ENCODE assay signal across 1 cellular context in the genomic region with DNA sequence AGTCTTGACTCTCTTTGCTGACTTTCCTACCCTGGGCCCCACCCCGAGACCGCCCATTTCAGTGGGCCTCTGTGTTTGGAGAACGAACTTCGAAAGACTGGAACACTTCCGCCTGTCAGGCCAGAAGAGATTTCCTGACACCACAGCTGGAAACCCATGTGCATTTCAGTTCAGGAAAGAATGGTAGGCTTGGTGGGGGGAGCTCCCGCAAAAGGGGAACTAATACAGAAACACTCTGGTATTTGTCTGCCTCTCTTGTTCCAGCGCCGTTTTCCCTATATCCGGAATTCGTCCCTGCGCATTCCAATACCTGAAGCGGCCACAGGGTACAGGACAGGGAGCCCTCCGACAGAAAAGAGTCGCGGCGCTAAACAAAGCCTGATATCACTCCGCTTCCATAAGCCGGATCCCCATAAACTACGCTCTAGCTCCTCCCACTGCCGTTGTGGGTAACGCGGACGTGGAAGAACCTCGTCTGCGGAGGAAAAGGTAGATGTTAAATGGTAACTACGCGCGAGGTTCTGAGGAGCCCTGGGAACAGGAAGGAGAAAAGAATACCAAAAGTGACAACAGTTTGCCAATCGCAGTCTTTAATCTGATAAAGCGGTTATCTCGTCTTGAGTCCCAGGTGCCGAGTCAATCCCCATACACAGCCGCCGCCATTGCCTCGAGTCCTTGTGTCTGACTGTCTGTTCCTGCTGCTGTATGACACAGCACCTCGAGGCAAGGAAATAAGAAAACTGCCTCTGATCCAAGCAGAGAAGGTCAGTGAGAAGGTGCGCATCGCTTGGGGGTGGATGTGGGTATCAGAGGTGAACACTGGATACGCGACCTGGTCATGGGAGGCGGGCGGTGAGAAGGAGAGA.
TF ChIP-seq lines count a peak whose summit lies in the region.

ARMCX5 (plus strand) TSS at position 432 of the 866 bp plus-strand sequence. CDS start 2,627 bp downstream, outside the sequence.

TF ChIP-seq in K562, 482 proteins besides CTCF, POLR2A, EP300 and RAD21 (continued from another document and continues in another):
- TF ChIP-seq TAF1 (IDR thresholded peaks at IDR 0.05; ENCODE audit: control insufficient read depth, extremely low read depth, insufficient read depth, low read length, severe bottlenecking): peak; percentile 53
- no peak for TF ChIP-seq WHSC1 (IDR thresholded peaks at IDR 0.05; ENCODE audit: low read length)
- TF ChIP-seq ZNF668 (CRISPR knock-in tag; IDR thresholded peaks at IDR 0.05): no peak
- TF ChIP-seq RFX1 (IDR thresholded peaks at IDR 0.05): no peak
- peak in 1 of 2 experiments; percentile 62; a peak in 2 of 4 replicates for TF ChIP-seq HDAC1 (IDR thresholded peaks at IDR 0.05)
- peak; percentile 71 for TF ChIP-seq ZFX (CRISPR knock-in tag; IDR thresholded peaks at IDR 0.05)
- TF ChIP-seq, protein P1, sequence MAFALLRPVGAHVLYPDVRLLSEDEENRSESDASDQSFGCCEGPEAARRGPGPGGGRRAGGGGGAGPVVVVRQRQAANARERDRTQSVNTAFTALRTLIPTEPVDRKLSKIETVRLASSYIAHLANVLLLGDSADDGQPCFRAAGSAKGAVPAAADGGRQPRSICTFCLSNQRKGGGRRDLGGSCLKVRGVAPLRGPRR (CRISPR knock-in tag; IDR thresholded peaks at IDR 0.05): no peak
- TF ChIP-seq GTF2E2 (tag; IDR thresholded peaks at IDR 0.05): 0 out of 2 replicates have a peak, but pooled peaks have one; percentile 32
- TF ChIP-seq BRD4 (IDR thresholded peaks at IDR 0.05): 0 out of 2 replicates have a peak, but pooled peaks have one; percentile 64
- peak; percentile 19 to 79 (median 42) for TF ChIP-seq YY1 (IDR thresholded peaks at IDR 0.05; ENCODE audit: borderline replicate concordance in 1 of 3, control insufficient read depth in 1 of 3, extremely low read depth in 1 of 3, insufficient read depth in 3 of 3, insufficient read length in 1 of 3, insufficient replicate concordance in 2 of 3, low read depth in 1 of 3, low read length in 2 of 3)
- peak; percentile 10; the same call in 1 of the 2 replicates for TF ChIP-seq JUND (IDR thresholded peaks at IDR 0.05; ENCODE audit: borderline replicate concordance, low read depth, low read length)
- TF ChIP-seq JUND (tag; IDR thresholded peaks at IDR 0.05; ENCODE audit: borderline replicate concordance, low read depth, low read length): no peak
- TF ChIP-seq SAFB (IDR thresholded peaks at IDR 0.05; ENCODE audit: borderline replicate concordance, low read depth, low read length): no peak
- TF ChIP-seq TAF7 (tag; IDR thresholded peaks at IDR 0.05): peak; percentile 54; the same call in 1 of the 2 replicates
- no peak for TF ChIP-seq ZNF274 (IDR thresholded peaks at IDR 0.05; ENCODE audit: borderline replicate concordance, low read depth, low read length)
- no peak for TF ChIP-seq ZNF444 (CRISPR knock-in tag; IDR thresholded peaks at IDR 0.05)
- TF ChIP-seq ZNF766 (CRISPR knock-in tag; conservative IDR thresholded peaks at IDR 0.05): 0 out of 2 replicates have a peak, but pooled peaks have one; percentile 22
- peak; percentile 58; the same call in 1 of the 2 replicates for TF ChIP-seq NBN (IDR thresholded peaks at IDR 0.05; ENCODE audit: low read depth)
- peak; percentile 17; the same call in 1 of the 2 replicates for TF ChIP-seq CREB1 (IDR thresholded peaks at IDR 0.05)
- no peak for TF ChIP-seq CREB1 (CRISPR knock-in tag; IDR thresholded peaks at IDR 0.05)
- TF ChIP-seq ATF1 (CRISPR knock-in tag; IDR thresholded peaks at IDR 0.05): no peak
- TF ChIP-seq ATF1 (tag; IDR thresholded peaks at IDR 0.05): peak; percentile 73
- no peak for TF ChIP-seq HNRNPLL (IDR thresholded peaks at IDR 0.05; ENCODE audit: low read depth, low read length, poor library complexity, severe bottlenecking)
- no peak for TF ChIP-seq ELF4 (CRISPR knock-in tag; IDR thresholded peaks at IDR 0.05)
- no peak for TF ChIP-seq FOXA1 (IDR thresholded peaks at IDR 0.05; ENCODE audit: borderline replicate concordance)
- TF ChIP-seq, protein P2, sequence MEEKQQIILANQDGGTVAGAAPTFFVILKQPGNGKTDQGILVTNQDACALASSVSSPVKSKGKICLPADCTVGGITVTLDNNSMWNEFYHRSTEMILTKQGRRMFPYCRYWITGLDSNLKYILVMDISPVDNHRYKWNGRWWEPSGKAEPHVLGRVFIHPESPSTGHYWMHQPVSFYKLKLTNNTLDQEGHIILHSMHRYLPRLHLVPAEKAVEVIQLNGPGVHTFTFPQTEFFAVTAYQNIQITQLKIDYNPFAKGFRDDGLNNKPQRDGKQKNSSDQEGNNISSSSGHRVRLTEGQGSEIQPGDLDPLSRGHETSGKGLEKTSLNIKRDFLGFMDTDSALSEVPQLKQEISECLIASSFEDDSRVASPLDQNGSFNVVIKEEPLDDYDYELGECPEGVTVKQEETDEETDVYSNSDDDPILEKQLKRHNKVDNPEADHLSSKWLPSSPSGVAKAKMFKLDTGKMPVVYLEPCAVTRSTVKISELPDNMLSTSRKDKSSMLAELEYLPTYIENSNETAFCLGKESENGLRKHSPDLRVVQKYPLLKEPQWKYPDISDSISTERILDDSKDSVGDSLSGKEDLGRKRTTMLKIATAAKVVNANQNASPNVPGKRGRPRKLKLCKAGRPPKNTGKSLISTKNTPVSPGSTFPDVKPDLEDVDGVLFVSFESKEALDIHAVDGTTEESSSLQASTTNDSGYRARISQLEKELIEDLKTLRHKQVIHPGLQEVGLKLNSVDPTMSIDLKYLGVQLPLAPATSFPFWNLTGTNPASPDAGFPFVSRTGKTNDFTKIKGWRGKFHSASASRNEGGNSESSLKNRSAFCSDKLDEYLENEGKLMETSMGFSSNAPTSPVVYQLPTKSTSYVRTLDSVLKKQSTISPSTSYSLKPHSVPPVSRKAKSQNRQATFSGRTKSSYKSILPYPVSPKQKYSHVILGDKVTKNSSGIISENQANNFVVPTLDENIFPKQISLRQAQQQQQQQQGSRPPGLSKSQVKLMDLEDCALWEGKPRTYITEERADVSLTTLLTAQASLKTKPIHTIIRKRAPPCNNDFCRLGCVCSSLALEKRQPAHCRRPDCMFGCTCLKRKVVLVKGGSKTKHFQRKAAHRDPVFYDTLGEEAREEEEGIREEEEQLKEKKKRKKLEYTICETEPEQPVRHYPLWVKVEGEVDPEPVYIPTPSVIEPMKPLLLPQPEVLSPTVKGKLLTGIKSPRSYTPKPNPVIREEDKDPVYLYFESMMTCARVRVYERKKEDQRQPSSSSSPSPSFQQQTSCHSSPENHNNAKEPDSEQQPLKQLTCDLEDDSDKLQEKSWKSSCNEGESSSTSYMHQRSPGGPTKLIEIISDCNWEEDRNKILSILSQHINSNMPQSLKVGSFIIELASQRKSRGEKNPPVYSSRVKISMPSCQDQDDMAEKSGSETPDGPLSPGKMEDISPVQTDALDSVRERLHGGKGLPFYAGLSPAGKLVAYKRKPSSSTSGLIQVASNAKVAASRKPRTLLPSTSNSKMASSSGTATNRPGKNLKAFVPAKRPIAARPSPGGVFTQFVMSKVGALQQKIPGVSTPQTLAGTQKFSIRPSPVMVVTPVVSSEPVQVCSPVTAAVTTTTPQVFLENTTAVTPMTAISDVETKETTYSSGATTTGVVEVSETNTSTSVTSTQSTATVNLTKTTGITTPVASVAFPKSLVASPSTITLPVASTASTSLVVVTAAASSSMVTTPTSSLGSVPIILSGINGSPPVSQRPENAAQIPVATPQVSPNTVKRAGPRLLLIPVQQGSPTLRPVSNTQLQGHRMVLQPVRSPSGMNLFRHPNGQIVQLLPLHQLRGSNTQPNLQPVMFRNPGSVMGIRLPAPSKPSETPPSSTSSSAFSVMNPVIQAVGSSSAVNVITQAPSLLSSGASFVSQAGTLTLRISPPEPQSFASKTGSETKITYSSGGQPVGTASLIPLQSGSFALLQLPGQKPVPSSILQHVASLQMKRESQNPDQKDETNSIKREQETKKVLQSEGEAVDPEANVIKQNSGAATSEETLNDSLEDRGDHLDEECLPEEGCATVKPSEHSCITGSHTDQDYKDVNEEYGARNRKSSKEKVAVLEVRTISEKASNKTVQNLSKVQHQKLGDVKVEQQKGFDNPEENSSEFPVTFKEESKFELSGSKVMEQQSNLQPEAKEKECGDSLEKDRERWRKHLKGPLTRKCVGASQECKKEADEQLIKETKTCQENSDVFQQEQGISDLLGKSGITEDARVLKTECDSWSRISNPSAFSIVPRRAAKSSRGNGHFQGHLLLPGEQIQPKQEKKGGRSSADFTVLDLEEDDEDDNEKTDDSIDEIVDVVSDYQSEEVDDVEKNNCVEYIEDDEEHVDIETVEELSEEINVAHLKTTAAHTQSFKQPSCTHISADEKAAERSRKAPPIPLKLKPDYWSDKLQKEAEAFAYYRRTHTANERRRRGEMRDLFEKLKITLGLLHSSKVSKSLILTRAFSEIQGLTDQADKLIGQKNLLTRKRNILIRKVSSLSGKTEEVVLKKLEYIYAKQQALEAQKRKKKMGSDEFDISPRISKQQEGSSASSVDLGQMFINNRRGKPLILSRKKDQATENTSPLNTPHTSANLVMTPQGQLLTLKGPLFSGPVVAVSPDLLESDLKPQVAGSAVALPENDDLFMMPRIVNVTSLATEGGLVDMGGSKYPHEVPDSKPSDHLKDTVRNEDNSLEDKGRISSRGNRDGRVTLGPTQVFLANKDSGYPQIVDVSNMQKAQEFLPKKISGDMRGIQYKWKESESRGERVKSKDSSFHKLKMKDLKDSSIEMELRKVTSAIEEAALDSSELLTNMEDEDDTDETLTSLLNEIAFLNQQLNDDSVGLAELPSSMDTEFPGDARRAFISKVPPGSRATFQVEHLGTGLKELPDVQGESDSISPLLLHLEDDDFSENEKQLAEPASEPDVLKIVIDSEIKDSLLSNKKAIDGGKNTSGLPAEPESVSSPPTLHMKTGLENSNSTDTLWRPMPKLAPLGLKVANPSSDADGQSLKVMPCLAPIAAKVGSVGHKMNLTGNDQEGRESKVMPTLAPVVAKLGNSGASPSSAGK (IDR thresholded peaks at IDR 0.05): peak; percentile 81
- peak; percentile 62 for TF ChIP-seq RBFOX2 (IDR thresholded peaks at IDR 0.05; ENCODE audit: low read depth, low read length)
- TF ChIP-seq TBP (optimal IDR thresholded peaks at IDR 0.05; ENCODE audit: low read depth, low read length): peak; percentile 71
- peak; percentile 72 for TF ChIP-seq TAF9B (IDR thresholded peaks at IDR 0.05; ENCODE audit: partially characterized antibody)
- TF ChIP-seq, protein P3, sequence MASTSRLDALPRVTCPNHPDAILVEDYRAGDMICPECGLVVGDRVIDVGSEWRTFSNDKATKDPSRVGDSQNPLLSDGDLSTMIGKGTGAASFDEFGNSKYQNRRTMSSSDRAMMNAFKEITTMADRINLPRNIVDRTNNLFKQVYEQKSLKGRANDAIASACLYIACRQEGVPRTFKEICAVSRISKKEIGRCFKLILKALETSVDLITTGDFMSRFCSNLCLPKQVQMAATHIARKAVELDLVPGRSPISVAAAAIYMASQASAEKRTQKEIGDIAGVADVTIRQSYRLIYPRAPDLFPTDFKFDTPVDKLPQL (IDR thresholded peaks at IDR 0.05; ENCODE audit: extremely low read depth, insufficient read length): no peak
- TF ChIP-seq HNRNPL (IDR thresholded peaks at IDR 0.05; ENCODE audit: low read depth, low read length): no peak
- peak; percentile 60; the same call in 1 of the 2 replicates for TF ChIP-seq PHF8 (IDR thresholded peaks at IDR 0.05; ENCODE audit: borderline replicate concordance, low read length)
- TF ChIP-seq, protein P4, sequence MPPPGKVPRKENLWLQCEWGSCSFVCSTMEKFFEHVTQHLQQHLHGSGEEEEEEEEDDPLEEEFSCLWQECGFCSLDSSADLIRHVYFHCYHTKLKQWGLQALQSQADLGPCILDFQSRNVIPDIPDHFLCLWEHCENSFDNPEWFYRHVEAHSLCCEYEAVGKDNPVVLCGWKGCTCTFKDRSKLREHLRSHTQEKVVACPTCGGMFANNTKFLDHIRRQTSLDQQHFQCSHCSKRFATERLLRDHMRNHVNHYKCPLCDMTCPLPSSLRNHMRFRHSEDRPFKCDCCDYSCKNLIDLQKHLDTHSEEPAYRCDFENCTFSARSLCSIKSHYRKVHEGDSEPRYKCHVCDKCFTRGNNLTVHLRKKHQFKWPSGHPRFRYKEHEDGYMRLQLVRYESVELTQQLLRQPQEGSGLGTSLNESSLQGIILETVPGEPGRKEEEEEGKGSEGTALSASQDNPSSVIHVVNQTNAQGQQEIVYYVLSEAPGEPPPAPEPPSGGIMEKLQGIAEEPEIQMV (tag; conservative IDR thresholded peaks at IDR 0.05; ENCODE audit: low read depth): peak; percentile 53; the same call in 1 of the 2 replicates
- TF ChIP-seq GABPA (tag; conservative IDR thresholded peaks at IDR 0.05; ENCODE audit: low read depth): 0 out of 2 replicates have a peak, but pooled peaks have one; percentile 20
- TF ChIP-seq ZNF408 (CRISPR knock-in tag; IDR thresholded peaks at IDR 0.05; ENCODE audit: low read depth): no peak
- TF ChIP-seq SUPT5H (IDR thresholded peaks at IDR 0.05): peak; percentile 76
- TF ChIP-seq DIDO1 (tag; IDR thresholded peaks at IDR 0.05; ENCODE audit: low read depth): peak; percentile 13; the same call in 1 of the 2 replicates
- 0 out of 2 replicates have a peak, but pooled peaks have one; percentile 11 for TF ChIP-seq NFIC (IDR thresholded peaks at IDR 0.05)
- TF ChIP-seq NFIX (CRISPR knock-in tag; IDR thresholded peaks at IDR 0.05; ENCODE audit: low read depth): no peak
- TF ChIP-seq POLR2B (IDR thresholded peaks at IDR 0.05; ENCODE audit: low read depth, partially characterized antibody): peak; percentile 62
- TF ChIP-seq, protein P5, sequence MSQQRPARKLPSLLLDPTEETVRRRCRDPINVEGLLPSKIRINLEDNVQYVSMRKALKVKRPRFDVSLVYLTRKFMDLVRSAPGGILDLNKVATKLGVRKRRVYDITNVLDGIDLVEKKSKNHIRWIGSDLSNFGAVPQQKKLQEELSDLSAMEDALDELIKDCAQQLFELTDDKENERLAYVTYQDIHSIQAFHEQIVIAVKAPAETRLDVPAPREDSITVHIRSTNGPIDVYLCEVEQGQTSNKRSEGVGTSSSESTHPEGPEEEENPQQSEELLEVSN (IDR thresholded peaks at IDR 0.05; ENCODE audit: borderline replicate concordance in 1 of 2, extremely low read depth in 1 of 2, insufficient read depth in 1 of 2, insufficient read length in 1 of 2, low read depth in 1 of 2, low read length in 1 of 2, poor library complexity in 1 of 2, severe bottlenecking in 1 of 2): peak in 1 of 2 experiments; percentile 20
- TF ChIP-seq SMAD3 (CRISPR knock-in tag; conservative IDR thresholded peaks at IDR 0.05): no peak
- no peak for TF ChIP-seq ZKSCAN3 (CRISPR knock-in tag; IDR thresholded peaks at IDR 0.05)
- no peak for TF ChIP-seq ZNF778 (CRISPR knock-in tag; IDR thresholded peaks at IDR 0.05)
- TF ChIP-seq, protein P6, sequence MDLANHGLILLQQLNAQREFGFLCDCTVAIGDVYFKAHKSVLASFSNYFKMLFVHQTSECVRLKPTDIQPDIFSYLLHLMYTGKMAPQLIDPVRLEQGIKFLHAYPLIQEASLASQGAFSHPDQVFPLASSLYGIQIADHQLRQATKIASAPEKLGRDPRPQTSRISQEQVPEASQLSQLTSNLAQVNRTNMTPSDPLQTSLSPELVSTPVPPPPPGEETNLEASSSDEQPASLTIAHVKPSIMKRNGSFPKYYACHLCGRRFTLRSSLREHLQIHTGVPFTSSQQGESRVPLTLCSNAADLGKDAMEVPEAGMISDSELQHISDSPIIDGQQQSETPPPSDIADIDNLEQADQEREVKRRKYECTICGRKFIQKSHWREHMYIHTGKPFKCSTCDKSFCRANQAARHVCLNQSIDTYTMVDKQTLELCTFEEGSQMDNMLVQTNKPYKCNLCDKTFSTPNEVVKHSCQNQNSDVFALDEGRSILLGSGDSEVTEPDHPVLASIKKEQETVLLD (IDR thresholded peaks at IDR 0.05): 0 out of 2 replicates have a peak, but pooled peaks have one; percentile 10
